ENCODE assay signal across 21 cellular contexts in the genomic region with DNA sequence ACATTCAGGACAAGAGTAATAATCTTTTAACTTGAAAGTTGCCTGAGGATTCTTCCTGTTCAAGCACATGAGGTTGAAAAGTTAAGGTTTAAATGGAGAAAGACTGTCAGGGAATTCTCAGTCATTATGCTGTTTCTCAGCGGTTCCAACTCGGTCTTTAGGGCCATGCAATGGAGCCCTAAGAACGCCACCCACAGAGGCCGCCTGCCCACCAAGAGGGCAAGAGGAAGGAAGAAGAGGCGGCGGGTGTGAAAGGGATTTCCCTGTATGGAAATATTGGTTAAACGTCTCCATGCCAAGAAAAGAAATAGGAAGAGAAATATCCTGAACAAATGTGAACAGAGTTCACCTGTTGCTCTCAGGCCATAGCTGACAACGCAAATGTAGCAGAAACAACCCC.
DNase-seq lines count a peak whose midpoint lies in the region; ATAC-seq and TF ChIP-seq lines count a peak whose summit lies in the region.
"Had no signal": no experiment of that assay in that cellular context is flagged by ENCODE, and none has a peak within 500 bp of the region (broad histone marks: within the 10 kb centered on the region; RNA-seq: fewer than 3 reads in every experiment).

No MANE protein-coding gene starts in this region.

- no peak overlapping the region for H2AK5ac ChIP-seq in neuronal stem cell (ENCODE audit: low read depth, low read length)

- H4K20me1 ChIP-seq in BLaER1 (no peaks in the 10 kb centered on the region), mammary epithelial cell (ENCODE audit: insufficient read depth, low read length) (no peaks in the 10 kb centered on the region)
- H4K20me1 ChIP-seq in BLaER1 treated with 17β-estradiol and CSF1 and Interleukin-3, amounts not matched to agents 10 nM and 100 nM, result no peaks in the 10 kb centered on the region

- H3K27me3 ChIP-seq in BLaER1, result no peaks in the 10 kb centered on the region
- 0 out of 22 replicates have a peak, but pooled peaks cover 0 to 6% (median 0%) of the 10 kb centered on the region in 11 experiments for H3K27me3 ChIP-seq in BLaER1 treated with 17β-estradiol and CSF1 and Interleukin-3, amounts not matched to agents 10 nM and 100 nM
- H3K27me3 ChIP-seq in esophagus muscularis mucosa, result peaks cover 0 to 5% (median 0%) of the 10 kb centered on the region in 4 donors
- H3K27me3 ChIP-seq in neuronal stem cell (ENCODE audit: control insufficient read depth in 3 of 3, insufficient read depth in 3 of 3, low read depth in 1 of 3, low read length in 3 of 3), result no peaks in the 10 kb centered on the region
- no peaks in the 10 kb centered on the region for H3K27me3 ChIP-seq in mammary epithelial cell (ENCODE audit: insufficient read depth, low read length)
- H3K27me3 ChIP-seq: BE2C had no signal

- H3K4ac ChIP-seq in neuronal stem cell (ENCODE audit: low read length), result no peak overlapping the region

- no peak overlapping the region for H4K8ac ChIP-seq in neuronal stem cell (ENCODE audit: low read depth, low read length)

- no peaks in the 10 kb centered on the region for H3K79me2 ChIP-seq in mammary epithelial cell (ENCODE audit: insufficient read depth, low read length)

- peak overlapping the region; percentile 72 for H3K27ac ChIP-seq in BLaER1
- H3K27ac ChIP-seq in BLaER1 treated with 17β-estradiol and CSF1 and Interleukin-3, amounts not matched to agents 10 nM and 100 nM, result peak overlapping the region in 4 of 11 experiments; percentile 50 to 63 (median 52); a peak in 7 of 22 replicates
- no peak overlapping the region for H3K27ac ChIP-seq in esophagus muscularis mucosa (replicated peaks in 1 of 4)
- no peak overlapping the region for H3K27ac ChIP-seq in neuronal stem cell (replicated peaks; ENCODE audit: low read length)
- H3K27ac ChIP-seq in mammary epithelial cell (ENCODE audit: insufficient read depth, low read depth, low read length), result no peak overlapping the region

- H3K4me3 ChIP-seq in BLaER1 (peak overlapping the region; percentile 30), esophagus muscularis mucosa (no peak overlapping the region), neuronal stem cell (ENCODE audit: low read length in 2 of 2) (no peak overlapping the region), mammary epithelial cell (replicated peaks in 1 of 3; ENCODE audit: insufficient read depth in 1 of 3, low read depth in 2 of 3, low read length in 3 of 3) (no peak overlapping the region)
- peak overlapping the region in 3 of 10 experiments; percentile 14 to 35 (median 27); a peak in 3 of 20 replicates for H3K4me3 ChIP-seq in BLaER1 treated with 17β-estradiol and CSF1 and Interleukin-3, amounts not matched to agents 10 nM and 100 nM
- H3K4me3 ChIP-seq: GM12878 had no signal

- H3K4me1 ChIP-seq in BLaER1, result peaks cover 71% of the 10 kb centered on the region
- H3K4me1 ChIP-seq in BLaER1 treated with 17β-estradiol and CSF1 and Interleukin-3, amounts not matched to agents 10 nM and 100 nM, result peaks cover 33 to 71% (median 65%) of the 10 kb centered on the region in 10 experiments
- H3K4me1 ChIP-seq in esophagus muscularis mucosa, result no peaks in the 10 kb centered on the region
- H3K4me1 ChIP-seq in neuronal stem cell (ENCODE audit: control insufficient read depth in 2 of 2, insufficient read depth in 1 of 2, low read depth in 1 of 2, low read length in 2 of 2), result peaks cover 0 to 2% of the 10 kb centered on the region in 2 donors
- H3K4me1 ChIP-seq in mammary epithelial cell (ENCODE audit: insufficient read depth, low read length), result no peaks in the 10 kb centered on the region
- H3K4me1 ChIP-seq: BE2C had no signal

- in situ Hi-C loops in mammary epithelial cell (cut with MboI; ENCODE audit: low sequenced_read_pairs in 2 of 2), result no loop called here

- no peaks in the 10 kb centered on the region for H3K36me3 ChIP-seq in BLaER1
- H3K36me3 ChIP-seq in BLaER1 treated with 17β-estradiol and CSF1 and Interleukin-3, amounts not matched to agents 10 nM and 100 nM, result no peaks in the 10 kb centered on the region
- no peaks in the 10 kb centered on the region for H3K36me3 ChIP-seq in esophagus muscularis mucosa
- H3K36me3 ChIP-seq in neuronal stem cell (replicated peaks in 1 of 2; ENCODE audit: control insufficient read depth in 2 of 2, insufficient read depth in 2 of 2, low read length in 2 of 2), result no peaks in the 10 kb centered on the region
- no peaks in the 10 kb centered on the region for H3K36me3 ChIP-seq in mammary epithelial cell (ENCODE audit: insufficient read depth, low read length)
- H3K36me3 ChIP-seq: BE2C had no signal

- H3K18ac ChIP-seq in neuronal stem cell (ENCODE audit: low read length), result peak overlapping the region; percentile 42

- H4K91ac ChIP-seq in neuronal stem cell (ENCODE audit: low read depth, low read length, poor library complexity), result no peak overlapping the region

- CTCF ChIA-PET in mammary epithelial cell (lab: Charles Lee; ENCODE audit: low non-redundant PET), result no interaction called here

- H3K79me1 ChIP-seq in neuronal stem cell (ENCODE audit: low read depth, low read length), result no peaks in the 10 kb centered on the region

- H2BK15ac ChIP-seq in neuronal stem cell (ENCODE audit: low read length), result no peak overlapping the region

- H2BK12ac ChIP-seq in neuronal stem cell (ENCODE audit: low read length), result no peak overlapping the region

- TF ChIP-seq CTCF in esophagus muscularis mucosa (IDR thresholded peaks at IDR 0.05) (no peak), mammary epithelial cell (conservative IDR thresholded peaks at IDR 0.05 in 1 of 2, IDR thresholded peaks at IDR 0.05 in 1 of 2; ENCODE audit: extremely low read depth in 1 of 2, insufficient read depth in 1 of 2, low read depth in 1 of 2, low read length in 2 of 2) (no peak)

- no peak overlapping the region for H3K23ac ChIP-seq in neuronal stem cell (ENCODE audit: low read depth, low read length, poor library complexity)

- H3K4me2 ChIP-seq in BLaER1 (peak overlapping the region; percentile 86), neuronal stem cell (ENCODE audit: insufficient read depth, low read length, poor library complexity, severe bottlenecking) (no peak overlapping the region), mammary epithelial cell (ENCODE audit: insufficient read depth, low read depth, low read length) (no peak overlapping the region)
- H3K4me2 ChIP-seq in BLaER1 treated with 17β-estradiol and CSF1 and Interleukin-3, amounts not matched to agents 10 nM and 100 nM, result peak overlapping the region; percentile 76 to 96 (median 89)

- ATAC-seq in HG02973 (IDR thresholded peaks at IDR 0.05; ENCODE audit: unreplicated experiment), result no peak
- ATAC-seq: GM12878 had no signal

- H3K14ac ChIP-seq in neuronal stem cell (ENCODE audit: low read length), result no peak overlapping the region

- TF ChIP-seq POLR2A in esophagus muscularis mucosa (IDR thresholded peaks at IDR 0.05; ENCODE audit: low read depth), result no peak

- dilution Hi-C loops in mammary epithelial cell (cut with HindIII; ENCODE audit: low sequenced_read_pairs), result no loop called here

- 77% methylated on average over 8 of the region's 8 CpGs for WGBS in esophagus muscularis mucosa
- WGBS in neuronal stem cell (ENCODE audit: extremely low coverage in 2 of 2, insufficient read length in 2 of 2, insufficient replicate concordance in 1 of 2), 2 donors, result no CpG with 5 or more reads among the region's 8 CpGs
- 77% methylated on average over 8 of the region's 8 CpGs for WGBS in mammary epithelial cell (ENCODE audit: low coverage, missing lambda C conversion rate)

- peaks cover 21% of the 10 kb centered on the region for H3K9me3 ChIP-seq in BLaER1
- peaks cover 14 to 34% (median 22%) of the 10 kb centered on the region in 11 experiments; a peak in 21 of 22 replicates for H3K9me3 ChIP-seq in BLaER1 treated with 17β-estradiol and CSF1 and Interleukin-3, amounts not matched to agents 10 nM and 100 nM (replicated peaks in 1 of 11)
- H3K9me3 ChIP-seq in esophagus muscularis mucosa, result peaks cover 0 to 6% (median 3%) of the 10 kb centered on the region in 4 donors
- H3K9me3 ChIP-seq in neuronal stem cell (replicated peaks in 1 of 2; ENCODE audit: control insufficient read depth in 2 of 2, insufficient read depth in 1 of 2, low read depth in 1 of 2, low read length in 2 of 2), result peaks cover 0 to 7% of the 10 kb centered on the region in 2 donors
- H3K9me3 ChIP-seq in mammary epithelial cell (replicated peaks; ENCODE audit: insufficient read depth, low read length), result peaks cover 53% of the 10 kb centered on the region
- H3K9me3 ChIP-seq: BE2C had no signal

- H2AFZ ChIP-seq in neuronal stem cell (ENCODE audit: low read length) (no peak overlapping the region), mammary epithelial cell (ENCODE audit: low read depth, low read length) (no peak overlapping the region)

- no peak overlapping the region for H2BK5ac ChIP-seq in neuronal stem cell (ENCODE audit: low read length)

- intact Hi-C loops in esophagus muscularis mucosa (cut with DNase I) (no loop called here), mammary epithelial cell (cut with micrococcal nuclease) (no loop called here)

- BruUV-seq in mammary epithelial cell (replicated peaks; lab: Mats Ljungman, UMichigan), result no TSS peak

- H3K9ac ChIP-seq in BLaER1 (peak overlapping the region; percentile 28; the same call in 1 of the 2 replicates), neuronal stem cell (ENCODE audit: low read depth, low read length, poor library complexity) (no peak overlapping the region), mammary epithelial cell (ENCODE audit: insufficient read depth, low read length) (no peak overlapping the region)
- H3K9ac ChIP-seq in BLaER1 treated with 17β-estradiol and CSF1 and Interleukin-3, amounts not matched to agents 10 nM and 100 nM, result no peak overlapping the region; a peak in 1 of 22 replicates

- TF ChIP-seq EP300 in esophagus muscularis mucosa (IDR thresholded peaks at IDR 0.05), result no peak

- H2BK120ac ChIP-seq in neuronal stem cell (ENCODE audit: low read depth, low read length), result no peak overlapping the region

- DNase-seq in esophagus muscularis mucosa (ENCODE audit: extremely low spot score) (peak; percentile 81), neuronal stem cell (ENCODE audit: low spot score) (no peak), mammary epithelial cell (no peak), SW 1271 (lab: John Stamatoyannopoulos, UW) (no peak)
- DNase-seq: 8988T; ACHN; BE2C; CD4-positive, alpha-beta memory T cell; CD4-positive, CD25-positive, alpha-beta regulatory T cell; CD8-positive, alpha-beta memory T cell; DMS 273 treated with DMSO at 0.1 percent for 48 hours; DMS153; DMS53; DMS79; DND-41; EL; GDM1 had no signal

Comparison
In these comparisons a context has a peak if more than half of its experiments do, and no peak if none do; other contexts are left out.
1. H3K4me2 ChIP-seq: peak in BLaER1 (single experiment) and BLaER1 treated with 17β-estradiol and CSF1 and Interleukin-3, amounts not matched to agents 10 nM and 100 nM (11 of 11); none in neuronal stem cell (single experiment) and mammary epithelial cell (single experiment).